Comparison of ENCODE assay signal across 22 cellular contexts in genomic region chr3:17013050-17013449, GRCh38.
A peak's percentile ranks its signal among the peaks of the same experiment; 100 is the strongest.
DNase-seq lines count a peak whose midpoint lies in the region; ATAC-seq and TF ChIP-seq lines count a peak whose summit lies in the region.
"Had no signal": no experiment of that assay in that cellular context is flagged by ENCODE, and none has a peak within 500 bp of the region (broad histone marks: within the 10 kb centered on the region; RNA-seq: fewer than 3 reads in every experiment).

No MANE protein-coding gene starts in this region.

- peaks cover 55% of the 10 kb centered on the region for H3K4me1 Mint-ChIP-seq in central memory CD8-positive, alpha-beta T cell
- peaks cover 17% of the 10 kb centered on the region for H3K4me1 Mint-ChIP-seq in neural progenitor cell

- H3K36me3 Mint-ChIP-seq in central memory CD8-positive, alpha-beta T cell (ENCODE audit: insufficient read depth): peaks cover 30% of the 10 kb centered on the region
- H3K36me3 Mint-ChIP-seq in neural progenitor cell: peaks cover 3% of the 10 kb centered on the region

- H3K27me3 Mint-ChIP-seq in central memory CD8-positive, alpha-beta T cell: no peaks in the 10 kb centered on the region
- H3K27me3 Mint-ChIP-seq in neural progenitor cell (ENCODE audit: insufficient read depth, low read depth): no peaks in the 10 kb centered on the region
- H3K27me3 Mint-ChIP-seq: activated CD8-positive, alpha-beta T cell treated with anti-CD3 and anti-CD28 coated beads for 36 hours; activated naive CD8-positive, alpha-beta T cell; naive thymus-derived CD4-positive, alpha-beta T cell had no signal

- no peak overlapping the region for H3K4me3 Mint-ChIP-seq in central memory CD8-positive, alpha-beta T cell
- H3K4me3 Mint-ChIP-seq in neural progenitor cell: no peak overlapping the region
- H3K4me3 Mint-ChIP-seq: activated CD8-positive, alpha-beta T cell treated with anti-CD3 and anti-CD28 coated beads for 36 hours; activated naive CD8-positive, alpha-beta T cell; activated T-cell treated with anti-CD3 and anti-CD28 coated beads, Interleukin-2, amount 50 U/mL, for 72 hours; WTC11 had no signal

- peak overlapping the region; percentile 47 for H3K27ac Mint-ChIP-seq in central memory CD8-positive, alpha-beta T cell (ENCODE audit: low read depth)
- no peak overlapping the region for H3K27ac Mint-ChIP-seq in neural progenitor cell
- H3K27ac Mint-ChIP-seq: activated CD8-positive, alpha-beta T cell treated with anti-CD3 and anti-CD28 coated beads for 36 hours; activated naive CD8-positive, alpha-beta T cell; activated T-cell treated with anti-CD3 and anti-CD28 coated beads, Interleukin-2, amount 50 U/mL, for 72 hours; WTC11 had no signal

- H3K79me2 ChIP-seq in neural progenitor cell (ENCODE audit: low read depth): peaks cover 20% of the 10 kb centered on the region

- H2AFZ ChIP-seq in neural progenitor cell (replicated peaks): no peak overlapping the region

- peak; percentile 7 for DNase-seq in Daoy (ENCODE audit: low read depth)
- DNase-seq in central memory CD8-positive, alpha-beta T cell (ENCODE audit: low spot score in 2 of 2): no peak
- peak; percentile 82 for DNase-seq in neural progenitor cell (ENCODE audit: low spot score)
- no peak for DNase-seq in NCI-H1092 treated with DMSO at 0.1 percent for 48 hours (lab: John Stamatoyannopoulos, UW)
- DNase-seq in Kasumi-1 (lab: John Stamatoyannopoulos, UW): no peak
- DNase-seq: activated CD8-positive, alpha-beta T cell treated with anti-CD3 and anti-CD28 coated beads for 36 hours; activated T-cell treated with anti-CD3 and anti-CD28 coated beads, Interleukin-2, amount 50 U/mL, for 72 hours; effector memory CD4-positive, alpha-beta T cell; heart right ventricle; IMR-90; naive thymus-derived CD4-positive, alpha-beta T cell; NCI-H1694; NCI-H510A; SHP77; spleen; T-helper 1 cell had no signal

- ATAC-seq in HG02852 (IDR thresholded peaks at IDR 0.05; ENCODE audit: unreplicated experiment) (peak; percentile 43), HG03460 (IDR thresholded peaks at IDR 0.05; ENCODE audit: unreplicated experiment) (no peak), HG03108 (IDR thresholded peaks at IDR 0.05; ENCODE audit: unreplicated experiment) (no peak)
- ATAC-seq in central memory CD8-positive, alpha-beta T cell (replicated peaks; ENCODE audit: extremely low read depth, poor library complexity, severe bottlenecking): no peak
- ATAC-seq: activated CD8-positive, alpha-beta T cell treated with anti-CD3 and anti-CD28 coated beads for 36 hours; naive thymus-derived CD4-positive, alpha-beta T cell; WTC11 had no signal

- no peaks in the 10 kb centered on the region for H3K9me3 Mint-ChIP-seq in central memory CD8-positive, alpha-beta T cell
- H3K9me3 Mint-ChIP-seq in neural progenitor cell: no peaks in the 10 kb centered on the region
- H3K9me3 Mint-ChIP-seq: activated CD8-positive, alpha-beta T cell treated with anti-CD3 and anti-CD28 coated beads for 36 hours; activated T-cell treated with anti-CD3 and anti-CD28 coated beads, Interleukin-2, amount 50 U/mL, for 72 hours; naive thymus-derived CD4-positive, alpha-beta T cell; WTC11 had no signal

- peak overlapping the region; percentile 8 for H3K4me2 ChIP-seq in neural progenitor cell

- no peaks in the 10 kb centered on the region for H3K9me3 ChIP-seq in neural progenitor cell (ENCODE audit: low read depth)
- H3K9me3 ChIP-seq: heart right ventricle, spleen had no signal

- no peaks in the 10 kb centered on the region for H3K27me3 ChIP-seq in neural progenitor cell
- H3K27me3 ChIP-seq: cardiac muscle cell, heart right ventricle, spleen had no signal

- no peaks in the 10 kb centered on the region for H3K36me3 ChIP-seq in neural progenitor cell

- no peak overlapping the region for H3K4me3 ChIP-seq in neural progenitor cell
- H3K4me3 ChIP-seq: cardiac muscle cell, heart right ventricle, spleen had no signal

- peaks cover 14% of the 10 kb centered on the region for H3K4me1 ChIP-seq in neural progenitor cell

- H3F3A ChIP-seq in neural progenitor cell (ENCODE audit: low read depth): peaks cover 10% of the 10 kb centered on the region

- no peak overlapping the region for H3K9ac ChIP-seq in neural progenitor cell

- TF ChIP-seq CTCF in neural progenitor cell (IDR thresholded peaks at IDR 0.05): no peak

- peaks cover 10% of the 10 kb centered on the region for H4K20me1 ChIP-seq in neural progenitor cell (ENCODE audit: low read depth)

- H3K27ac ChIP-seq in neural progenitor cell: no peak overlapping the region
- H3K27ac ChIP-seq: cardiac muscle cell, heart right ventricle, spleen had no signal

Comparison
In these comparisons a context has a peak if more than half of its experiments do, and no peak if none do; other contexts are left out.
1. DNase-seq: peak in Daoy (single experiment) and neural progenitor cell (single experiment); none in central memory CD8-positive, alpha-beta T cell (0 of 2), NCI-H1092 treated with DMSO at 0.1 percent for 48 hours (single experiment) and Kasumi-1 (0 of 2).